ENCODE assay signal across 1 cellular context in genomic region chr22:27495325-27495724, GRCh38.
TF ChIP-seq lines count a peak whose summit lies in the region.

No MANE protein-coding gene starts in this region.

TF ChIP-seq in IMR-90, 13 proteins besides CTCF, POLR2A, EP300 and RAD21 (continued from another document):
- TF ChIP-seq RCOR1 (IDR thresholded peaks at IDR 0.05; ENCODE audit: insufficient replicate concordance, low read length), result no peak
- no peak for TF ChIP-seq MAZ (IDR thresholded peaks at IDR 0.05; ENCODE audit: borderline replicate concordance, low read depth, low read length)
- TF ChIP-seq FOS (IDR thresholded peaks at IDR 0.05; ENCODE audit: low read depth, low read length), result no peak
- no peak for TF ChIP-seq BHLHE40 (IDR thresholded peaks at IDR 0.05; ENCODE audit: low read depth, low read length)
- TF ChIP-seq CHD1 (IDR thresholded peaks at IDR 0.05; ENCODE audit: low read depth, low read length), result no peak
- no peak for TF ChIP-seq MXI1 (IDR thresholded peaks at IDR 0.05; ENCODE audit: borderline replicate concordance, low read depth, low read length)
- TF ChIP-seq, protein P1, sequence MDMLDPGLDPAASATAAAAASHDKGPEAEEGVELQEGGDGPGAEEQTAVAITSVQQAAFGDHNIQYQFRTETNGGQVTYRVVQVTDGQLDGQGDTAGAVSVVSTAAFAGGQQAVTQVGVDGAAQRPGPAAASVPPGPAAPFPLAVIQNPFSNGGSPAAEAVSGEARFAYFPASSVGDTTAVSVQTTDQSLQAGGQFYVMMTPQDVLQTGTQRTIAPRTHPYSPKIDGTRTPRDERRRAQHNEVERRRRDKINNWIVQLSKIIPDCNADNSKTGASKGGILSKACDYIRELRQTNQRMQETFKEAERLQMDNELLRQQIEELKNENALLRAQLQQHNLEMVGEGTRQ (IDR thresholded peaks at IDR 0.05; ENCODE audit: low read depth, low read length), result no peak
- no peak for TF ChIP-seq NFE2L2 (IDR thresholded peaks at IDR 0.05; ENCODE audit: low read depth, low read length)
- no peak for TF ChIP-seq RFX5 (IDR thresholded peaks at IDR 0.05; ENCODE audit: low read depth, low read length)
